16 cellular contexts compared by ENCODE assay signal in genomic region chr3:108724101-108724500, GRCh38. TPM values are rescaled to one million over a fixed set of nuclear protein-coding genes. Genes with fewer than 3 reads are reported as not detected.
DNase-seq lines count a peak whose midpoint lies in the region; ATAC-seq, FAIRE-seq and TF ChIP-seq lines count a peak whose summit lies in the region.
"Had no signal": no experiment of that assay in that cellular context is flagged by ENCODE, and none has a peak within 500 bp of the region (broad histone marks: within the 10 kb centered on the region; RNA-seq: fewer than 3 reads in every experiment).

No MANE protein-coding gene starts in this region.

- TF ChIP-seq POLR2A in GM12891 (IDR thresholded peaks at IDR 0.05; ENCODE audit: low read depth, low read length) (no peak), NB4 (IDR thresholded peaks at IDR 0.05; ENCODE audit: extremely low read depth, insufficient read length) (no peak)

- no peak overlapping the region for H3K4me3 Mint-ChIP-seq in neural progenitor cell
- H3K4me3 Mint-ChIP-seq: CD4-positive, CD25-positive, alpha-beta regulatory T cell had no signal

- no peaks in the 10 kb centered on the region for H3K4me1 Mint-ChIP-seq in neural progenitor cell

- ATAC-seq in heart right ventricle: no peak
- no peak for ATAC-seq in HG03196 (IDR thresholded peaks at IDR 0.05; ENCODE audit: unreplicated experiment)
- ATAC-seq: A549 had no signal

- H3K9ac ChIP-seq in neural progenitor cell: no peak overlapping the region

- no peak overlapping the region for H3K4me2 ChIP-seq in neural progenitor cell
- H3K4me2 ChIP-seq: A549 had no signal

- H3K27ac ChIP-seq in neural progenitor cell (no peak overlapping the region), heart right ventricle (no peak overlapping the region)
- H3K27ac ChIP-seq: A549 had no signal

- H3K36me3 Mint-ChIP-seq in neural progenitor cell: no peaks in the 10 kb centered on the region
- H3K36me3 Mint-ChIP-seq: CD4-positive, CD25-positive, alpha-beta regulatory T cell had no signal

- no peaks in the 10 kb centered on the region for H3K9me3 Mint-ChIP-seq in neural progenitor cell

- H3K9me3 ChIP-seq in neural progenitor cell (ENCODE audit: low read depth) (no peaks in the 10 kb centered on the region), heart right ventricle (no peaks in the 10 kb centered on the region)
- H3K9me3 ChIP-seq: A549, HAP-1 had no signal

- H3F3A ChIP-seq in neural progenitor cell (ENCODE audit: low read depth): no peaks in the 10 kb centered on the region

- intact Hi-C loops in heart right ventricle (cut with DNase I): no loop called here

- H3K36me3 ChIP-seq in neural progenitor cell (no peaks in the 10 kb centered on the region), heart right ventricle (no peaks in the 10 kb centered on the region)
- H3K36me3 ChIP-seq: HAP-1 had no signal

- DNase-seq in GM12891 (ENCODE audit: insufficient read length, low spot score) (no peak), NB4 (ENCODE audit: low read depth) (peak; percentile 2), UCSD-AML1 (lab: John Stamatoyannopoulos, UW; ENCODE audit: unreplicated experiment) (peak; percentile 5), neural progenitor cell (ENCODE audit: low spot score) (no peak), NCI-H510A treated with DMSO at 0.1 percent for 48 hours (lab: John Stamatoyannopoulos, UW) (no peak), heart right ventricle (no peak), kidney glomerular epithelial cell (lab: John Stamatoyannopoulos, UW) (no peak)
- DNase-seq: CD4-positive, CD25-positive, alpha-beta regulatory T cell; GOT3; IMR-90; KG1 had no signal

- peak overlapping the region; percentile 50 for H2AFZ ChIP-seq in neural progenitor cell (replicated peaks)

- H3K27me3 Mint-ChIP-seq in neural progenitor cell (ENCODE audit: insufficient read depth, low read depth): no peaks in the 10 kb centered on the region
- H3K27me3 Mint-ChIP-seq: CD4-positive, CD25-positive, alpha-beta regulatory T cell had no signal

- no peak overlapping the region for H3K27ac Mint-ChIP-seq in neural progenitor cell

- FAIRE-seq in GM12891 (lab: Jason Lieb, UNC): no peak
- FAIRE-seq: A549 had no signal

- 68 to 77% methylated on average over 4 of the region's 4 CpGs for WGBS in heart right ventricle, 2 donors

- H4K20me1 ChIP-seq in neural progenitor cell (ENCODE audit: low read depth): no peaks in the 10 kb centered on the region

- no peaks in the 10 kb centered on the region for H3K27me3 ChIP-seq in neural progenitor cell
- H3K27me3 ChIP-seq in heart right ventricle: no peaks in the 10 kb centered on the region

- no peak for TF ChIP-seq CTCF in NB4 (IDR thresholded peaks at IDR 0.05; ENCODE audit: low read depth, low read length)
- no peak for TF ChIP-seq CTCF in neural progenitor cell (IDR thresholded peaks at IDR 0.05)
- no peak for TF ChIP-seq CTCF in heart right ventricle (IDR thresholded peaks at IDR 0.05)

- H3K4me3 ChIP-seq in NB4 (ENCODE audit: low read depth, low read length) (no peak overlapping the region), neural progenitor cell (no peak overlapping the region), heart right ventricle (no peak overlapping the region)
- H3K4me3 ChIP-seq: A549, HAP-1 had no signal

- H3K4me1 ChIP-seq in neural progenitor cell: no peaks in the 10 kb centered on the region
- H3K4me1 ChIP-seq in heart right ventricle: no peaks in the 10 kb centered on the region
- H3K4me1 ChIP-seq: A549 had no signal

- H3K79me2 ChIP-seq in neural progenitor cell (ENCODE audit: low read depth): no peaks in the 10 kb centered on the region

TF ChIP-seq in GM12891, 5 proteins besides CTCF, POLR2A, EP300 and RAD21:
- TF ChIP-seq PAX5 (IDR thresholded peaks at IDR 0.05; ENCODE audit: insufficient read depth, low read length, severe bottlenecking): no peak
- TF ChIP-seq TAF1 (IDR thresholded peaks at IDR 0.05; ENCODE audit: low read depth, low read length): no peak
- no peak for TF ChIP-seq POLR2AphosphoS5 (IDR thresholded peaks at IDR 0.05; ENCODE audit: low read depth, low read length)
- 0 out of 2 replicates have a peak, but pooled peaks have one; percentile 18 for TF ChIP-seq SPI1 (IDR thresholded peaks at IDR 0.05; ENCODE audit: low read depth, low read length)
- no peak for TF ChIP-seq POU2F2 (IDR thresholded peaks at IDR 0.05; ENCODE audit: low read depth, low read length)

RNA-seq across cellular contexts. Expression of gene RETNLB, which starts 33.1 kb away (rescaled TPM):
- not detected for polyA plus RNA-seq in GM12891 (2012; ENCODE audit: low read depth, missing spikeins)
- total RNA-seq in neural progenitor cell (ENCODE audit: low replicate concordance) (not detected in 2 replicates), heart right ventricle (not detected)
- not detected for polyA plus RNA-seq in heart right ventricle
- total RNA-seq: CD4-positive, CD25-positive, alpha-beta regulatory T cell; Daoy; IMR-90 had no signal
- polyA plus RNA-seq: A549; BJ; CD4-positive, CD25-positive, alpha-beta regulatory T cell; IMR-90 had no signal

Comparison
In these comparisons a context has a peak if more than half of its experiments do, and no peak if none do; other contexts are left out.
1. DNase-seq: peak in NB4 (single experiment) and UCSD-AML1 (single experiment); none in GM12891 (single experiment), neural progenitor cell (single experiment), NCI-H510A treated with DMSO at 0.1 percent for 48 hours (single experiment), heart right ventricle (0 of 2) and kidney glomerular epithelial cell (single experiment).